Comparison of ENCODE assay signal across 1 cellular context in genomic region chr12:2779281-2779680, GRCh38.
TF ChIP-seq lines count a peak whose summit lies in the region.

No MANE protein-coding gene starts in this region.

TF ChIP-seq in K562, 482 proteins besides CTCF, POLR2A, EP300 and RAD21:
- TF ChIP-seq SREBF2 (CRISPR knock-in tag; IDR thresholded peaks at IDR 0.05) (no peak), MAFG (tag; conservative IDR thresholded peaks at IDR 0.05) (peak; percentile 51), RUNX1 (IDR thresholded peaks at IDR 0.05; ENCODE audit: low read depth) (no peak), NFE2 (IDR thresholded peaks at IDR 0.05; ENCODE audit: low read depth) (0 out of 2 replicates have a peak, but pooled peaks have one; percentile 21), PRPF4 (IDR thresholded peaks at IDR 0.05; ENCODE audit: insufficient read depth, low read depth, low read length, poor library complexity, severe bottlenecking) (no peak), CEBPB (tag; IDR thresholded peaks at IDR 0.05) (0 out of 2 replicates have a peak, but pooled peaks have one; percentile 8), AFF4 (CRISPR knock-in tag; IDR thresholded peaks at IDR 0.05) (no peak), PKNOX1 (IDR thresholded peaks at IDR 0.05) (peak; percentile 34; the same call in 1 of the 2 replicates), C11orf30 (IDR thresholded peaks at IDR 0.05; ENCODE audit: low read depth) (peak; percentile 24; the same call in 1 of the 2 replicates), ZNF316 (IDR thresholded peaks at IDR 0.05) (peak; percentile 10; the same call in 1 of the 2 replicates)
